Comparison of ENCODE assay signal across 2 cellular contexts in genomic region chr1:232868793-232869491, GRCh38.
A peak's percentile ranks its signal among the peaks of the same experiment; 100 is the strongest.
TF ChIP-seq lines count a peak whose summit lies in the region.

No MANE protein-coding gene starts in this region.

TF ChIP-seq in A549, 52 proteins besides CTCF, POLR2A, EP300 and RAD21 (continued from another document):
- no peak for TF ChIP-seq HOXA7 (CRISPR knock-in tag; IDR thresholded peaks at IDR 0.05)

TF ChIP-seq in HEK293, 187 proteins besides CTCF, POLR2A, EP300 and RAD21 (continued from another document and continues in another):
- peak; percentile 56; the same call in 1 of the 2 replicates for TF ChIP-seq ZNF280D (tag by site-specific recombination; IDR thresholded peaks at IDR 0.05)
- no peak for TF ChIP-seq ELK4 (IDR thresholded peaks at IDR 0.05; ENCODE audit: borderline replicate concordance, low read depth, low read length)
- no peak for TF ChIP-seq ZSCAN16 (tag by site-specific recombination; IDR thresholded peaks at IDR 0.05)
- no peak for TF ChIP-seq TCF7L2 (IDR thresholded peaks at IDR 0.05; ENCODE audit: borderline replicate concordance, low read depth, low read length)
- TF ChIP-seq ZNF624 (tag by site-specific recombination; IDR thresholded peaks at IDR 0.05): no peak
- TF ChIP-seq KLF7 (tag by site-specific recombination; IDR thresholded peaks at IDR 0.05; ENCODE audit: borderline replicate concordance): no peak
- TF ChIP-seq ZNF626 (tag by site-specific recombination; IDR thresholded peaks at IDR 0.05): no peak
- 0 out of 2 replicates have a peak, but pooled peaks have one; percentile 1 for TF ChIP-seq ZNF530 (tag by site-specific recombination; IDR thresholded peaks at IDR 0.05; ENCODE audit: low read depth)
- no peak; the same call in 1 of the 2 replicates for TF ChIP-seq TRIM28 (IDR thresholded peaks at IDR 0.05; ENCODE audit: borderline replicate concordance, low read length)
- TF ChIP-seq ZNF37A (tag by site-specific recombination; IDR thresholded peaks at IDR 0.05): no peak
- TF ChIP-seq ZNF292 (tag by site-specific recombination; IDR thresholded peaks at IDR 0.05; ENCODE audit: borderline replicate concordance, low read depth): no peak
- TF ChIP-seq SALL2 (tag by site-specific recombination; IDR thresholded peaks at IDR 0.05; ENCODE audit: borderline replicate concordance): no peak
- TF ChIP-seq MEIS1 (CRISPR knock-in tag; IDR thresholded peaks at IDR 0.05; ENCODE audit: borderline replicate concordance): no peak
- no peak for TF ChIP-seq ZNF645 (tag by site-specific recombination; IDR thresholded peaks at IDR 0.05)
- peak; percentile 91 for TF ChIP-seq ZNF692 (tag by site-specific recombination; IDR thresholded peaks at IDR 0.05)
- peak; percentile 82 for TF ChIP-seq ZNF561 (tag by site-specific recombination; IDR thresholded peaks at IDR 0.05; ENCODE audit: borderline replicate concordance)
- TF ChIP-seq KLF8 (tag by site-specific recombination; IDR thresholded peaks at IDR 0.05): peak; percentile 95
- TF ChIP-seq OVOL3 (tag by site-specific recombination; IDR thresholded peaks at IDR 0.05): no peak; the same call in 1 of the 2 replicates
- TF ChIP-seq FEZF1 (tag by site-specific recombination; IDR thresholded peaks at IDR 0.05): peak; percentile 79
- 0 out of 2 replicates have a peak, but pooled peaks have one; percentile 38 for TF ChIP-seq YY1 (tag by site-specific recombination; IDR thresholded peaks at IDR 0.05)
- peak; percentile 63; the same call in 1 of the 2 replicates for TF ChIP-seq MZF1 (tag by site-specific recombination; IDR thresholded peaks at IDR 0.05; ENCODE audit: borderline replicate concordance)
- TF ChIP-seq ZSCAN18 (tag by site-specific recombination; IDR thresholded peaks at IDR 0.05): peak; percentile 63
- peak; percentile 43; the same call in 1 of the 2 replicates for TF ChIP-seq ATF2 (tag by site-specific recombination; IDR thresholded peaks at IDR 0.05; ENCODE audit: low read depth)
- no peak for TF ChIP-seq ZNF221 (tag by site-specific recombination; IDR thresholded peaks at IDR 0.05; ENCODE audit: borderline replicate concordance)
- TF ChIP-seq ZNF571 (tag by site-specific recombination; IDR thresholded peaks at IDR 0.05): no peak
- TF ChIP-seq ZNF398 (tag by site-specific recombination; IDR thresholded peaks at IDR 0.05): peak; percentile 88
- TF ChIP-seq ZNF23 (tag by site-specific recombination; IDR thresholded peaks at IDR 0.05; ENCODE audit: borderline replicate concordance): no peak
- TF ChIP-seq ZNF664 (tag by site-specific recombination; IDR thresholded peaks at IDR 0.05): no peak; the same call in 1 of the 2 replicates
- peak; percentile 95 for TF ChIP-seq ZNF843 (tag by site-specific recombination; IDR thresholded peaks at IDR 0.05)
- TF ChIP-seq ZNF133 (tag by site-specific recombination; IDR thresholded peaks at IDR 0.05): no peak
- TF ChIP-seq ZNF785 (tag by site-specific recombination; IDR thresholded peaks at IDR 0.05): no peak
- TF ChIP-seq KLF1 (tag by site-specific recombination; IDR thresholded peaks at IDR 0.05): no peak; the same call in 1 of the 2 replicates
- TF ChIP-seq ZNF433 (tag by site-specific recombination; IDR thresholded peaks at IDR 0.05; ENCODE audit: low read depth): no peak
- TF ChIP-seq ZNF155 (tag by site-specific recombination; IDR thresholded peaks at IDR 0.05): no peak
- no peak for TF ChIP-seq ZNF174 (tag by site-specific recombination; IDR thresholded peaks at IDR 0.05)
- no peak for TF ChIP-seq ZNF121 (tag by site-specific recombination; IDR thresholded peaks at IDR 0.05)
- no peak for TF ChIP-seq ZNF747 (tag by site-specific recombination; IDR thresholded peaks at IDR 0.05)
- no peak for TF ChIP-seq PRDM1 (tag by site-specific recombination; IDR thresholded peaks at IDR 0.05)
- TF ChIP-seq ZNF335 (tag by site-specific recombination; conservative IDR thresholded peaks at IDR 0.05): peak; percentile 53
- no peak for TF ChIP-seq ZBTB6 (tag by site-specific recombination; IDR thresholded peaks at IDR 0.05)
- no peak for TF ChIP-seq ZNF350 (tag by site-specific recombination; IDR thresholded peaks at IDR 0.05)
- no peak for TF ChIP-seq ZNF416 (tag by site-specific recombination; IDR thresholded peaks at IDR 0.05)
- TF ChIP-seq ZNF112 (tag by site-specific recombination; IDR thresholded peaks at IDR 0.05): no peak
- TF ChIP-seq ZBTB44 (tag by site-specific recombination; IDR thresholded peaks at IDR 0.05): peak; percentile 96; the same call in 1 of the 2 replicates
- no peak for TF ChIP-seq ZFP3 (tag by site-specific recombination; IDR thresholded peaks at IDR 0.05; ENCODE audit: low read depth)
- no peak for TF ChIP-seq HOXC10 (CRISPR knock-in tag; IDR thresholded peaks at IDR 0.05)
- TF ChIP-seq ZNF132 (tag by site-specific recombination; IDR thresholded peaks at IDR 0.05; ENCODE audit: borderline replicate concordance): no peak
- TF ChIP-seq ZNF549 (tag by site-specific recombination; IDR thresholded peaks at IDR 0.05): peak; percentile 27; the same call in 1 of the 2 replicates
